Comparison of ENCODE assay signal across 1 cellular context in the genomic region with DNA sequence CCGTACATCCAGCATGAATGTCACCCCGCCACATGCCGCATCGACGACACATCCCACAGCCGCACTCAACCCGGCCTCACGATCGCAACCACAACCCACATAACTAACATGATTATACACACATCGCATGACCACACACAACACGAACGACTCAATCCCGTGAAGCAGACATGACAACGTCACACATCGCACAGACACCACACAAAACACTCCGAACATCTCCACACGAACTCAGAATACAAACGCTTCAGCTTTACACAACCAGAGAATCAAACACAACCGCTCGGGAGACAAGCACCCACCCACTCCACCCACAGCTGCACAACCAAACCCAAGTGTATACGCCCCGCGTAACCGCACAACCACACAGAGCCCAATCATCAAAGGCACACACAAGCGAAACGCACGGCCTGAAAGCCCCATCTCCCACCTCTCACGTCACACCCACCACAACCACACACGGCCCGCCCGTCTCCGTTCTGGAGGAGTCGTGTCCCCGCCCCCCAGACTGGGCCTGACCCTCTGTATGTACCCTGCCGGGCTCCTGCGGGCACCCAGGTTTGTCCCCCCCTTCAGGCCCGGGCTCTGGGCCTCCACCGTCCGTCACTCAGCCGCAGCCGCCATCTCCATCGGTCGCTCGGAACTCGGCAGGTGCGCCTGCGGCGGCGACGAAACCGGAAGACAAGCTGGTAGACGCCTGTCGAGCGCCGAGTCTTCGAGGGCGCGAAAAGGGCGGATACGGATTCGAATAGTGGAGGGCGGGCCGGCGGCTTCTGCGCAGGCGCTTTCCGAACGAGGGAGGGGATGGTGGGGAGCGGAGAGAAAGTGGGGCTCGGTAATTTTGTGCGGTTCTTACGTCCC.
TF ChIP-seq lines count a peak whose summit lies in the region.

A gene (minus strand): TSS at position 646 of the 861 bp plus-strand sequence. CDS start 3,028 bp downstream, outside the sequence.

TF ChIP-seq in HepG2, 621 proteins besides CTCF, POLR2A, EP300 and RAD21 (continued from another document and continues in another):
- no peak for TF ChIP-seq LCORL (IDR thresholded peaks at IDR 0.05)
- no peak; the same call in 1 of the 2 replicates for TF ChIP-seq LCORL (CRISPR knock-in tag; IDR thresholded peaks at IDR 0.05)
- peak; percentile 48; the same call in 1 of the 2 replicates for TF ChIP-seq FOXJ3 (CRISPR knock-in tag; IDR thresholded peaks at IDR 0.05; ENCODE audit: borderline replicate concordance)
- peak; percentile 74 for TF ChIP-seq ZNF124 (CRISPR knock-in tag; IDR thresholded peaks at IDR 0.05)
- TF ChIP-seq XBP1 (CRISPR knock-in tag; IDR thresholded peaks at IDR 0.05) = 0 out of 2 replicates have a peak, but pooled peaks have one; percentile 15
- peak; percentile 59; the same call in 1 of the 2 replicates for TF ChIP-seq ZFP1 (CRISPR knock-in tag; IDR thresholded peaks at IDR 0.05)
- peak; percentile 96 for TF ChIP-seq GATAD1 (CRISPR knock-in tag; IDR thresholded peaks at IDR 0.05)
- TF ChIP-seq, protein P1, sequence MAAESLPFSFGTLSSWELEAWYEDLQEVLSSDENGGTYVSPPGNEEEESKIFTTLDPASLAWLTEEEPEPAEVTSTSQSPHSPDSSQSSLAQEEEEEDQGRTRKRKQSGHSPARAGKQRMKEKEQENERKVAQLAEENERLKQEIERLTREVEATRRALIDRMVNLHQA (CRISPR knock-in tag; IDR thresholded peaks at IDR 0.05) = 0 out of 2 replicates have a peak, but pooled peaks have one; percentile 31
- peak; percentile 90 for TF ChIP-seq ZNF543 (CRISPR knock-in tag; IDR thresholded peaks at IDR 0.05)
- TF ChIP-seq, protein P2, sequence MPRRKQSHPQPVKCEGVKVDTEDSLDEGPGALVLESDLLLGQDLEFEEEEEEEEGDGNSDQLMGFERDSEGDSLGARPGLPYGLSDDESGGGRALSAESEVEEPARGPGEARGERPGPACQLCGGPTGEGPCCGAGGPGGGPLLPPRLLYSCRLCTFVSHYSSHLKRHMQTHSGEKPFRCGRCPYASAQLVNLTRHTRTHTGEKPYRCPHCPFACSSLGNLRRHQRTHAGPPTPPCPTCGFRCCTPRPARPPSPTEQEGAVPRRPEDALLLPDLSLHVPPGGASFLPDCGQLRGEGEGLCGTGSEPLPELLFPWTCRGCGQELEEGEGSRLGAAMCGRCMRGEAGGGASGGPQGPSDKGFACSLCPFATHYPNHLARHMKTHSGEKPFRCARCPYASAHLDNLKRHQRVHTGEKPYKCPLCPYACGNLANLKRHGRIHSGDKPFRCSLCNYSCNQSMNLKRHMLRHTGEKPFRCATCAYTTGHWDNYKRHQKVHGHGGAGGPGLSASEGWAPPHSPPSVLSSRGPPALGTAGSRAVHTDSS (CRISPR knock-in tag; conservative IDR thresholded peaks at IDR 0.05) = 0 out of 2 replicates have a peak, but pooled peaks have one; percentile 64
- TF ChIP-seq, protein P3, sequence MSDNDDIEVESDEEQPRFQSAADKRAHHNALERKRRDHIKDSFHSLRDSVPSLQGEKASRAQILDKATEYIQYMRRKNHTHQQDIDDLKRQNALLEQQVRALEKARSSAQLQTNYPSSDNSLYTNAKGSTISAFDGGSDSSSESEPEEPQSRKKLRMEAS (IDR thresholded peaks at IDR 0.05) = peak; percentile 85
- TF ChIP-seq ZBTB1 (CRISPR knock-in tag; IDR thresholded peaks at IDR 0.05; ENCODE audit: borderline replicate concordance) = no peak
- no peak for TF ChIP-seq RARG (CRISPR knock-in tag; IDR thresholded peaks at IDR 0.05; ENCODE audit: low read depth)
- TF ChIP-seq, protein P4, sequence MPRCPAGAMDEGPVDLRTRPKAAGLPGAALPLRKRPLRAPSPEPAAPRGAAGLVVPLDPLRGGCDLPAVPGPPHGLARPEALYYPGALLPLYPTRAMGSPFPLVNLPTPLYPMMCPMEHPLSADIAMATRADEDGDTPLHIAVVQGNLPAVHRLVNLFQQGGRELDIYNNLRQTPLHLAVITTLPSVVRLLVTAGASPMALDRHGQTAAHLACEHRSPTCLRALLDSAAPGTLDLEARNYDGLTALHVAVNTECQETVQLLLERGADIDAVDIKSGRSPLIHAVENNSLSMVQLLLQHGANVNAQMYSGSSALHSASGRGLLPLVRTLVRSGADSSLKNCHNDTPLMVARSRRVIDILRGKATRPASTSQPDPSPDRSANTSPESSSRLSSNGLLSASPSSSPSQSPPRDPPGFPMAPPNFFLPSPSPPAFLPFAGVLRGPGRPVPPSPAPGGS (CRISPR knock-in tag; IDR thresholded peaks at IDR 0.05) = peak; percentile 62; the same call in 1 of the 2 replicates
- TF ChIP-seq, protein P5, sequence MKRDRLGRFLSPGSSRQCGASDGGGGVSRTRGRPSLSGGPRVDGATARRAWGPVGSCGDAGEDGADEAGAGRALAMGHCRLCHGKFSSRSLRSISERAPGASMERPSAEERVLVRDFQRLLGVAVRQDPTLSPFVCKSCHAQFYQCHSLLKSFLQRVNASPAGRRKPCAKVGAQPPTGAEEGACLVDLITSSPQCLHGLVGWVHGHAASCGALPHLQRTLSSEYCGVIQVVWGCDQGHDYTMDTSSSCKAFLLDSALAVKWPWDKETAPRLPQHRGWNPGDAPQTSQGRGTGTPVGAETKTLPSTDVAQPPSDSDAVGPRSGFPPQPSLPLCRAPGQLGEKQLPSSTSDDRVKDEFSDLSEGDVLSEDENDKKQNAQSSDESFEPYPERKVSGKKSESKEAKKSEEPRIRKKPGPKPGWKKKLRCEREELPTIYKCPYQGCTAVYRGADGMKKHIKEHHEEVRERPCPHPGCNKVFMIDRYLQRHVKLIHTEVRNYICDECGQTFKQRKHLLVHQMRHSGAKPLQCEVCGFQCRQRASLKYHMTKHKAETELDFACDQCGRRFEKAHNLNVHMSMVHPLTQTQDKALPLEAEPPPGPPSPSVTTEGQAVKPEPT (CRISPR knock-in tag; IDR thresholded peaks at IDR 0.05; ENCODE audit: low read depth) = 0 out of 2 replicates have a peak, but pooled peaks have one; percentile 17
- peak; percentile 80; the same call in 1 of the 2 replicates for TF ChIP-seq ZNF33B (CRISPR knock-in tag; IDR thresholded peaks at IDR 0.05)
- TF ChIP-seq CENPX (CRISPR knock-in tag; IDR thresholded peaks at IDR 0.05) = no peak
- TF ChIP-seq, protein P6, sequence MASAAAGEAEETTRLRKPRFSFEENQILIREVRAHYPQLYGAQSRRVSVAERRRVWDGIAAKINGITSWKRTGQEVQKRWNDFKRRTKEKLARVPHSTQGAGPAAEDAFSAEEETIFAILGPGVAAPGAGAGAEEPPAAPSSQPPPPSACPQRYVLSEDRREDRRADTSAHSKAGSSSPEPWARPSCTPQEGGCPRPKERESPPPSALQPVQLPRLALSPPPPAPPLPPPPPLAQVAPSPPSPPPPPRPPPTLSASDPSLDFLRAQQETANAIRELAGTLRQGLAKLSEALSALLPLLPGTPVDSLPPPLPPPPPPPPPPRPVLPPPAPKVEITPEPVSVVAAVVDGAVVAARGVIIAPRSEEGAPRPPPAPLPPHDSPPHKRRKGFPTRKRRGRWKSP (CRISPR knock-in tag; IDR thresholded peaks at IDR 0.05) = peak; percentile 89
- TF ChIP-seq ZNF510 (CRISPR knock-in tag; IDR thresholded peaks at IDR 0.05; ENCODE audit: low read depth) = peak; percentile 86
- TF ChIP-seq ZBTB42 (CRISPR knock-in tag; IDR thresholded peaks at IDR 0.05) = 0 out of 2 replicates have a peak, but pooled peaks have one; percentile 68
- TF ChIP-seq ZSCAN29 (CRISPR knock-in tag; conservative IDR thresholded peaks at IDR 0.05) = peak; percentile 99
- TF ChIP-seq ZNF326 (CRISPR knock-in tag; IDR thresholded peaks at IDR 0.05; ENCODE audit: borderline replicate concordance) = no peak
- peak; percentile 54 for TF ChIP-seq JARID2 (CRISPR knock-in tag; IDR thresholded peaks at IDR 0.05; ENCODE audit: insufficient replicate concordance)
- TF ChIP-seq ATAD3A (CRISPR knock-in tag; IDR thresholded peaks at IDR 0.05) = no peak
- TF ChIP-seq U2AF2 (IDR thresholded peaks at IDR 0.05; ENCODE audit: low read depth, low read length) = no peak
- peak; percentile 15; the same call in 1 of the 2 replicates for TF ChIP-seq MAFF (IDR thresholded peaks at IDR 0.05; ENCODE audit: low read depth, low read length)
- TF ChIP-seq ZNF598 (CRISPR knock-in tag; IDR thresholded peaks at IDR 0.05; ENCODE audit: borderline replicate concordance) = peak; percentile 89
- peak; percentile 94; the same call in 1 of the 2 replicates for TF ChIP-seq ELF4 (CRISPR knock-in tag; IDR thresholded peaks at IDR 0.05; ENCODE audit: borderline replicate concordance)
- no peak; the same call in 1 of the 2 replicates for TF ChIP-seq ZBTB38 (CRISPR knock-in tag; IDR thresholded peaks at IDR 0.05)
- TF ChIP-seq, protein P7, sequence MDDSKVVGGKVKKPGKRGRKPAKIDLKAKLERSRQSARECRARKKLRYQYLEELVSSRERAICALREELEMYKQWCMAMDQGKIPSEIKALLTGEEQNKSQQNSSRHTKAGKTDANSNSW (CRISPR knock-in tag; IDR thresholded peaks at IDR 0.05; ENCODE audit: borderline replicate concordance) = peak; percentile 62; the same call in 1 of the 2 replicates
- TF ChIP-seq ZNF879 (CRISPR knock-in tag; IDR thresholded peaks at IDR 0.05) = no peak
- no peak for TF ChIP-seq ZEB1 (IDR thresholded peaks at IDR 0.05; ENCODE audit: insufficient replicate concordance, low read depth)
- no peak for TF ChIP-seq NR1H2 (CRISPR knock-in tag; IDR thresholded peaks at IDR 0.05; ENCODE audit: borderline replicate concordance, low read depth)
- TF ChIP-seq ZNF253 (CRISPR knock-in tag; IDR thresholded peaks at IDR 0.05; ENCODE audit: borderline replicate concordance) = peak; percentile 88
- peak; percentile 91 for TF ChIP-seq SALL1 (CRISPR knock-in tag; IDR thresholded peaks at IDR 0.05)
- TF ChIP-seq ZNF878 (CRISPR knock-in tag; IDR thresholded peaks at IDR 0.05) = peak; percentile 88; the same call in 1 of the 2 replicates
- TF ChIP-seq ZNF570 (CRISPR knock-in tag; IDR thresholded peaks at IDR 0.05; ENCODE audit: borderline replicate concordance) = 0 out of 2 replicates have a peak, but pooled peaks have one; percentile 77
- TF ChIP-seq AKAP8 (CRISPR knock-in tag; IDR thresholded peaks at IDR 0.05) = peak; percentile 29; the same call in 1 of the 2 replicates
- TF ChIP-seq, protein P8, sequence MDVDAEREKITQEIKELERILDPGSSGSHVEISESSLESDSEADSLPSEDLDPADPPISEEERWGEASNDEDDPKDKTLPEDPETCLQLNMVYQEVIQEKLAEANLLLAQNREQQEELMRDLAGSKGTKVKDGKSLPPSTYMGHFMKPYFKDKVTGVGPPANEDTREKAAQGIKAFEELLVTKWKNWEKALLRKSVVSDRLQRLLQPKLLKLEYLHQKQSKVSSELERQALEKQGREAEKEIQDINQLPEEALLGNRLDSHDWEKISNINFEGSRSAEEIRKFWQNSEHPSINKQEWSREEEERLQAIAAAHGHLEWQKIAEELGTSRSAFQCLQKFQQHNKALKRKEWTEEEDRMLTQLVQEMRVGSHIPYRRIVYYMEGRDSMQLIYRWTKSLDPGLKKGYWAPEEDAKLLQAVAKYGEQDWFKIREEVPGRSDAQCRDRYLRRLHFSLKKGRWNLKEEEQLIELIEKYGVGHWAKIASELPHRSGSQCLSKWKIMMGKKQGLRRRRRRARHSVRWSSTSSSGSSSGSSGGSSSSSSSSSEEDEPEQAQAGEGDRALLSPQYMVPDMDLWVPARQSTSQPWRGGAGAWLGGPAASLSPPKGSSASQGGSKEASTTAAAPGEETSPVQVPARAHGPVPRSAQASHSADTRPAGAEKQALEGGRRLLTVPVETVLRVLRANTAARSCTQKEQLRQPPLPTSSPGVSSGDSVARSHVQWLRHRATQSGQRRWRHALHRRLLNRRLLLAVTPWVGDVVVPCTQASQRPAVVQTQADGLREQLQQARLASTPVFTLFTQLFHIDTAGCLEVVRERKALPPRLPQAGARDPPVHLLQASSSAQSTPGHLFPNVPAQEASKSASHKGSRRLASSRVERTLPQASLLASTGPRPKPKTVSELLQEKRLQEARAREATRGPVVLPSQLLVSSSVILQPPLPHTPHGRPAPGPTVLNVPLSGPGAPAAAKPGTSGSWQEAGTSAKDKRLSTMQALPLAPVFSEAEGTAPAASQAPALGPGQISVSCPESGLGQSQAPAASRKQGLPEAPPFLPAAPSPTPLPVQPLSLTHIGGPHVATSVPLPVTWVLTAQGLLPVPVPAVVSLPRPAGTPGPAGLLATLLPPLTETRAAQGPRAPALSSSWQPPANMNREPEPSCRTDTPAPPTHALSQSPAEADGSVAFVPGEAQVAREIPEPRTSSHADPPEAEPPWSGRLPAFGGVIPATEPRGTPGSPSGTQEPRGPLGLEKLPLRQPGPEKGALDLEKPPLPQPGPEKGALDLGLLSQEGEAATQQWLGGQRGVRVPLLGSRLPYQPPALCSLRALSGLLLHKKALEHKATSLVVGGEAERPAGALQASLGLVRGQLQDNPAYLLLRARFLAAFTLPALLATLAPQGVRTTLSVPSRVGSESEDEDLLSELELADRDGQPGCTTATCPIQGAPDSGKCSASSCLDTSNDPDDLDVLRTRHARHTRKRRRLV (CRISPR knock-in tag; IDR thresholded peaks at IDR 0.05) = peak; percentile 76; the same call in 1 of the 2 replicates
- 0 out of 2 replicates have a peak, but pooled peaks have one; percentile 63 for TF ChIP-seq REXO4 (CRISPR knock-in tag; IDR thresholded peaks at IDR 0.05; ENCODE audit: borderline replicate concordance)
- 0 out of 2 replicates have a peak, but pooled peaks have one; percentile 61 for TF ChIP-seq DNMT1 (CRISPR knock-in tag; IDR thresholded peaks at IDR 0.05)
- no peak for TF ChIP-seq GZF1 (CRISPR knock-in tag; IDR thresholded peaks at IDR 0.05)
- TF ChIP-seq MIXL1 (CRISPR knock-in tag; IDR thresholded peaks at IDR 0.05) = peak; percentile 20; the same call in 1 of the 2 replicates
- peak; percentile 74; the same call in 1 of the 2 replicates for TF ChIP-seq SP5 (CRISPR knock-in tag; IDR thresholded peaks at IDR 0.05; ENCODE audit: borderline replicate concordance, low read depth)
- peak; percentile 99 for TF ChIP-seq KMT2A (CRISPR knock-in tag; IDR thresholded peaks at IDR 0.05)
- no peak for TF ChIP-seq MBNL3 (CRISPR knock-in tag; conservative IDR thresholded peaks at IDR 0.05)
- TF ChIP-seq, protein P9, sequence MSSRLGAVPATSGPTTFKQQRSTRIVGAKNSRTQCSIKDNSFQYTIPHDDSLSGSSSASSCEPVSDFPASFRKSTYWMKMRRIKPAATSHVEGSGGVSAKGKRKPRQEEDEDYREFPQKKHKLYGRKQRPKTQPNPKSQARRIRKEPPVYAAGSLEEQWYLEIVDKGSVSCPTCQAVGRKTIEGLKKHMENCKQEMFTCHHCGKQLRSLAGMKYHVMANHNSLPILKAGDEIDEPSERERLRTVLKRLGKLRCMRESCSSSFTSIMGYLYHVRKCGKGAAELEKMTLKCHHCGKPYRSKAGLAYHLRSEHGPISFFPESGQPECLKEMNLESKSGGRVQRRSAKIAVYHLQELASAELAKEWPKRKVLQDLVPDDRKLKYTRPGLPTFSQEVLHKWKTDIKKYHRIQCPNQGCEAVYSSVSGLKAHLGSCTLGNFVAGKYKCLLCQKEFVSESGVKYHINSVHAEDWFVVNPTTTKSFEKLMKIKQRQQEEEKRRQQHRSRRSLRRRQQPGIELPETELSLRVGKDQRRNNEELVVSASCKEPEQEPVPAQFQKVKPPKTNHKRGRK (CRISPR knock-in tag; IDR thresholded peaks at IDR 0.05) = no peak
